ENCODE assay signal across 28 cellular contexts in genomic region chr1:53821380-53821779, GRCh38. TPM values are rescaled to one million over a fixed set of nuclear protein-coding genes. Genes with fewer than 3 reads are reported as not detected.
A peak's percentile ranks its signal among the peaks of the same experiment; 100 is the strongest.
DNase-seq lines count a peak whose midpoint lies in the region; ATAC-seq, FAIRE-seq and TF ChIP-seq lines count a peak whose summit lies in the region.
"Had no signal": no experiment of that assay in that cellular context is flagged by ENCODE, and none has a peak within 500 bp of the region (broad histone marks: within the 10 kb centered on the region; RNA-seq: fewer than 3 reads in every experiment).

No MANE protein-coding gene starts in this region.

- CTCF ChIA-PET in HEK293 (lab: Yijun Ruan, JAX) = interaction anchor here (0.6 to 1.0 kb wide), 2 partner anchors 8 to 11 kb away, joined by 3 read pairs; no protein-coding TSS in a partner anchor

- peaks cover 44 to 71% of the 10 kb centered on the region in 2 experiments for H3K36me3 ChIP-seq in HEK293 (ENCODE audit: control insufficient read depth in 2 of 2, insufficient read depth in 1 of 2, low read length in 2 of 2)
- H3K36me3 ChIP-seq in astrocyte (ENCODE audit: insufficient read depth, low read length) = peaks cover 13% of the 10 kb centered on the region
- H3K36me3 ChIP-seq in osteoblast (ENCODE audit: insufficient read depth, low read length) = peaks cover 13% of the 10 kb centered on the region
- H3K36me3 ChIP-seq in H7 (replicated peaks; ENCODE audit: control insufficient read depth, insufficient read depth, low read length) = peaks cover 14% of the 10 kb centered on the region
- no peaks in the 10 kb centered on the region for H3K36me3 ChIP-seq in uterus

- no peak overlapping the region for H3K27ac ChIP-seq in HEK293 (ENCODE audit: extremely low read depth, low read depth, low read length)
- no peak overlapping the region for H3K27ac ChIP-seq in astrocyte (ENCODE audit: low read depth, low read length)
- H3K27ac ChIP-seq in osteoblast (ENCODE audit: low read depth, low read length) = no peak overlapping the region
- H3K27ac ChIP-seq in uterus = no peak overlapping the region
- H3K27ac ChIP-seq: adrenal gland, BLaER1, epithelial cell of prostate, left ventricle myocardium inferior, neutrophil, SJSA1, skin epidermis, tibial nerve had no signal

- no peak overlapping the region for H2AFZ ChIP-seq in astrocyte (ENCODE audit: low read depth, low read length)
- H2AFZ ChIP-seq in osteoblast (ENCODE audit: low read length) = no peak overlapping the region

- no peak for TF ChIP-seq POLR2A in uterus (IDR thresholded peaks at IDR 0.05)

- H3K4me1 Mint-ChIP-seq in astrocyte (ENCODE audit: low read depth, unreplicated experiment) = no peaks in the 10 kb centered on the region

- no peak for ATAC-seq in HG03196 (IDR thresholded peaks at IDR 0.05; ENCODE audit: unreplicated experiment)
- ATAC-seq: activated CD4-positive, CD25-positive, alpha-beta regulatory T cell treated with anti-CD3 and anti-CD28 coated beads, Interleukin-2, amount 50 U/mL, for 24 hours had no signal

- H3K4me3 ChIP-seq in GM12864 (ENCODE audit: low read depth, low read length) (no peak overlapping the region), HEK293 (ENCODE audit: low read depth, low read length) (no peak overlapping the region), astrocyte (ENCODE audit: insufficient read depth, low read depth, low read length) (no peak overlapping the region), osteoblast (ENCODE audit: insufficient read depth, low read length) (no peak overlapping the region), H7 (ENCODE audit: insufficient read depth, low read depth, low read length) (no peak overlapping the region), uterus (no peak overlapping the region)
- H3K4me3 ChIP-seq: adrenal gland, BLaER1, left ventricle myocardium inferior, SJSA1, skin epidermis, tibial nerve had no signal

- H3K4me1 ChIP-seq in HEK293 (ENCODE audit: control insufficient read depth, insufficient read depth, low read length) (no peaks in the 10 kb centered on the region), astrocyte (ENCODE audit: insufficient read depth, low read length) (no peaks in the 10 kb centered on the region), osteoblast (ENCODE audit: insufficient read depth, low read length) (no peaks in the 10 kb centered on the region), uterus (no peaks in the 10 kb centered on the region)
- H3K4me1 ChIP-seq: adrenal gland, BLaER1, left ventricle myocardium inferior, SJSA1, tibial nerve had no signal

- H3K27me3 Mint-ChIP-seq in astrocyte (ENCODE audit: low read depth, unreplicated experiment) = no peaks in the 10 kb centered on the region

- H3K9me3 ChIP-seq in HEK293 (ENCODE audit: control insufficient read depth, insufficient read depth, low read depth, low read length) (no peaks in the 10 kb centered on the region), astrocyte (ENCODE audit: insufficient read depth, low read depth, low read length) (no peaks in the 10 kb centered on the region), osteoblast (ENCODE audit: low read depth, low read length) (no peaks in the 10 kb centered on the region), uterus (no peaks in the 10 kb centered on the region)
- H3K9me3 ChIP-seq: adrenal gland, left ventricle myocardium inferior, neutrophil, SJSA1, tibial nerve had no signal

- POLR2A ChIA-PET in HEK293 (lab: Yijun Ruan, JAX) = interaction anchor here (0.5 kb wide), 1 partner anchor 49 kb away, joined by 5 read pairs; no protein-coding TSS in a partner anchor

- no peak overlapping the region for H3K4me3 Mint-ChIP-seq in astrocyte (ENCODE audit: unreplicated experiment)

- DNase-seq in GM12864 (ENCODE audit: low read depth) (no peak), astrocyte (ENCODE audit: low read depth) (no peak), osteoblast (ENCODE audit: insufficient read length, low spot score, missing footprints) (no peak), H7 (no peak), uterus (no peak)
- DNase-seq: activated CD4-positive, alpha-beta T cell treated with anti-CD3 and anti-CD28 coated beads, Interleukin-2, amount 50 U/mL, for 48 hours; activated naive CD4-positive, alpha-beta T cell treated with Interleukin-2 at 50 U/mL for 16 hours; adrenal gland; effector CD4-positive, alpha-beta T cell; IMR-90; islet precursor cell; left ventricle myocardium inferior; NCI-H1105; NCI-H1930; NCI-H2227 treated with DMSO at 0.1 percent for 48 hours; NCI-H526 treated with DMSO at 0.1 percent for 48 hours; RPMI8226 had no signal

- H3K4me2 ChIP-seq in astrocyte (ENCODE audit: low read length) = no peak overlapping the region
- H3K4me2 ChIP-seq in osteoblast (ENCODE audit: insufficient read depth, low read length) = no peak overlapping the region
- H3K4me2 ChIP-seq: BLaER1 had no signal

- no peak overlapping the region for H3K9ac ChIP-seq in astrocyte (ENCODE audit: low read length)
- H3K9ac ChIP-seq: BLaER1 had no signal

- no peak overlapping the region for H3K27ac Mint-ChIP-seq in astrocyte (ENCODE audit: unreplicated experiment)

- intact Hi-C loops in uterus (cut with DNase I; ENCODE audit: low total_unique reads) = no loop called here

- no peaks in the 10 kb centered on the region for H3K9me3 Mint-ChIP-seq in astrocyte (ENCODE audit: unreplicated experiment)

- no peak for FAIRE-seq in astrocyte (lab: Jason Lieb, UNC)
- FAIRE-seq: colon, TTC549 had no signal

- H4K20me1 ChIP-seq in astrocyte (ENCODE audit: insufficient read depth, low read length) = peaks cover 4% of the 10 kb centered on the region
- no peaks in the 10 kb centered on the region for H4K20me1 ChIP-seq in osteoblast (ENCODE audit: insufficient read depth, low read length)

- peaks cover 7% of the 10 kb centered on the region for H3K36me3 Mint-ChIP-seq in astrocyte (ENCODE audit: low read depth, unreplicated experiment)

- H3K79me2 ChIP-seq in astrocyte (ENCODE audit: insufficient read depth, low read length) (peaks cover 6% of the 10 kb centered on the region), osteoblast (ENCODE audit: insufficient read depth, low read length) (no peaks in the 10 kb centered on the region)

- no peaks in the 10 kb centered on the region for H3K27me3 ChIP-seq in astrocyte (ENCODE audit: insufficient read depth, low read length)
- H3K27me3 ChIP-seq in osteoblast (ENCODE audit: insufficient read depth, low read length) = no peaks in the 10 kb centered on the region
- no peaks in the 10 kb centered on the region for H3K27me3 ChIP-seq in H7 (ENCODE audit: control insufficient read depth, insufficient read depth, low read length)
- H3K27me3 ChIP-seq in uterus = no peaks in the 10 kb centered on the region
- H3K27me3 ChIP-seq: adrenal gland, BLaER1, neutrophil, SJSA1, tibial nerve had no signal

- TF ChIP-seq CTCF in GM12864 (IDR thresholded peaks at IDR 0.05; ENCODE audit: low read depth, low read length, missing control alignments) = peak; percentile 39
- TF ChIP-seq CTCF in HEK293 (tag by site-specific recombination; IDR thresholded peaks at IDR 0.05) = no peak
- peak; percentile 5 for TF ChIP-seq CTCF in astrocyte (IDR thresholded peaks at IDR 0.05; ENCODE audit: insufficient read depth, low read depth, low read length)
- peak; percentile 13 for TF ChIP-seq CTCF in osteoblast (IDR thresholded peaks at IDR 0.05; ENCODE audit: extremely low read depth, low read depth, low read length)
- TF ChIP-seq CTCF in uterus (IDR thresholded peaks at IDR 0.05) = no peak

TF ChIP-seq in HEK293, 187 proteins besides CTCF, POLR2A, EP300 and RAD21:
- TF ChIP-seq ZNF513 (tag by site-specific recombination; IDR thresholded peaks at IDR 0.05) = no peak
- TF ChIP-seq, protein P1, sequence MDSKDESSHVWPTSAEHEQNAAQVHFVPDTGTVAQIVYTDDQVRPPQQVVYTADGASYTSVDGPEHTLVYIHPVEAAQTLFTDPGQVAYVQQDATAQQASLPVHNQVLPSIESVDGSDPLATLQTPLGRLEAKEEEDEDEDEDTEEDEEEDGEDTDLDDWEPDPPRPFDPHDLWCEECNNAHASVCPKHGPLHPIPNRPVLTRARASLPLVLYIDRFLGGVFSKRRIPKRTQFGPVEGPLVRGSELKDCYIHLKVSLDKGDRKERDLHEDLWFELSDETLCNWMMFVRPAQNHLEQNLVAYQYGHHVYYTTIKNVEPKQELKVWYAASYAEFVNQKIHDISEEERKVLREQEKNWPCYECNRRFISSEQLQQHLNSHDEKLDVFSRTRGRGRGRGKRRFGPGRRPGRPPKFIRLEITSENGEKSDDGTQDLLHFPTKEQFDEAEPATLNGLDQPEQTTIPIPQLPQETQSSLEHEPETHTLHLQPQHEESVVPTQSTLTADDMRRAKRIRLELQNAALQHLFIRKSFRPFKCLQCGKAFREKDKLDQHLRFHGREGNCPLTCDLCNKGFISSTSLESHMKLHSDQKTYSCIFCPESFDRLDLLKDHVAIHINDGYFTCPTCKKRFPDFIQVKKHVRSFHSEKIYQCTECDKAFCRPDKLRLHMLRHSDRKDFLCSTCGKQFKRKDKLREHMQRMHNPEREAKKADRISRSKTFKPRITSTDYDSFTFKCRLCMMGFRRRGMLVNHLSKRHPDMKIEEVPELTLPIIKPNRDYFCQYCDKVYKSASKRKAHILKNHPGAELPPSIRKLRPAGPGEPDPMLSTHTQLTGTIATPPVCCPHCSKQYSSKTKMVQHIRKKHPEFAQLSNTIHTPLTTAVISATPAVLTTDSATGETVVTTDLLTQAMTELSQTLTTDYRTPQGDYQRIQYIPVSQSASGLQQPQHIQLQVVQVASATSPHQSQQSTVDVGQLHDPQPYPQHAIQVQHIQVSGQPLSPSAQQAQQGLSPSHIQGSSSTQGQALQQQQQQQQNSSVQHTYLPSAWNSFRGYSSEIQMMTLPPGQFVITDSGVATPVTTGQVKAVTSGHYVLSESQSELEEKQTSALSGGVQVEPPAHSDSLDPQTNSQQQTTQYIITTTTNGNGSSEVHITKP (tag by site-specific recombination; IDR thresholded peaks at IDR 0.05) = peak; percentile 56

RNA-seq across cellular contexts. Expression of gene NDC1, which starts 16.7 kb away (rescaled TPM):
- total RNA-seq in astrocyte = 14.1 and 14.8 TPM in 2 replicates
- 12.7 and 14.7 TPM in 2 replicates for total RNA-seq in osteoblast
- total RNA-seq in H7 (2014; rRNA removed; shearing (Covaris generic)) = 92.6 and 110 TPM in 2 replicates
- 10 to 100 TPM in 3 of 4 donors, 1 to 10 TPM in 1; 6.1 to 41.8 (median 16.8) TPM for total RNA-seq in uterus

Comparison
In these comparisons a context has a peak if more than half of its experiments do, and no peak if none do; other contexts are left out.
1. CTCF ChIP-seq: peak in GM12864 (single experiment), astrocyte (single experiment) and osteoblast (single experiment); none in HEK293 (single experiment) and uterus (0 of 4).